In genomic region chr12:122064780-122065588, GRCh38 we compare ENCODE assay signal across 8 cellular contexts. TPM values are rescaled to one million over a fixed set of nuclear protein-coding genes. Genes with fewer than 3 reads are reported as not detected.
DNase-seq lines count a peak whose midpoint lies in the region; ATAC-seq and TF ChIP-seq lines count a peak whose summit lies in the region.

No MANE protein-coding gene starts in this region.

- peaks cover 16% of the 10 kb centered on the region for H3K4me1 ChIP-seq in mammary epithelial cell (ENCODE audit: insufficient read depth, low read length)
- H3K4me1 ChIP-seq in fibroblast of lung (ENCODE audit: control insufficient read depth, extremely low read depth, insufficient read depth, low read length) = peaks cover 34% of the 10 kb centered on the region

- no peak overlapping the region for H3K4me2 ChIP-seq in mammary epithelial cell (ENCODE audit: insufficient read depth, low read depth, low read length)
- peak overlapping the region; percentile 1 for H3K4me2 ChIP-seq in fibroblast of lung (ENCODE audit: extremely low read depth, insufficient read depth, low read length)

- CTCF ChIA-PET in MCF 10A (lab: Yijun Ruan, JAX) (interaction anchor here (0.6 to 3.1 kb wide), 6 partner anchors 9 to 1769 kb away, joined by 3 to 9 read pairs (median 4); no protein-coding TSS in a partner anchor), mammary epithelial cell (lab: Charles Lee; ENCODE audit: low non-redundant PET) (no interaction called here)

- no peak for TF ChIP-seq CTCF in MCF 10A (IDR thresholded peaks at IDR 0.05; ENCODE audit: unreplicated experiment)
- no peak for TF ChIP-seq CTCF in mammary epithelial cell (conservative IDR thresholded peaks at IDR 0.05 in 1 of 2, IDR thresholded peaks at IDR 0.05 in 1 of 2; ENCODE audit: extremely low read depth in 1 of 2, insufficient read depth in 1 of 2, low read depth in 1 of 2, low read length in 2 of 2)
- no peak for TF ChIP-seq CTCF in fibroblast of lung (conservative IDR thresholded peaks at IDR 0.05 in 1 of 2, IDR thresholded peaks at IDR 0.05 in 1 of 2; ENCODE audit: low read depth in 1 of 2, low read length in 2 of 2)

- H4K20me1 ChIP-seq in mammary epithelial cell (ENCODE audit: insufficient read depth, low read length) = no peaks in the 10 kb centered on the region
- no peaks in the 10 kb centered on the region for H4K20me1 ChIP-seq in fibroblast of lung (ENCODE audit: control insufficient read depth, extremely low read depth, insufficient read depth, low read length)

- intact Hi-C loops in MCF 10A (cut with micrococcal nuclease) = no loop called here
- intact Hi-C loops in mammary epithelial cell (cut with micrococcal nuclease) = no loop called here
- intact Hi-C loops in posterior vena cava (cut with DNase I) = loop anchor here in 1 of 2 donors (5.0 kb wide), 1 partner anchor 42 kb away; no protein-coding TSS in a partner anchor
- intact Hi-C loops in sciatic nerve (cut with DNase I) = no loop called here

- peaks cover 13% of the 10 kb centered on the region for H3K4me1 Mint-ChIP-seq in MCF 10A (ENCODE audit: insufficient read depth, unreplicated experiment)

- H3K9ac ChIP-seq in mammary epithelial cell (ENCODE audit: insufficient read depth, low read length) = no peak overlapping the region
- peak overlapping the region; percentile 16 for H3K9ac ChIP-seq in fibroblast of lung (ENCODE audit: insufficient read depth, low read length)

- no peaks in the 10 kb centered on the region for H3K27me3 ChIP-seq in mammary epithelial cell (ENCODE audit: insufficient read depth, low read length)
- H3K27me3 ChIP-seq in fibroblast of lung (ENCODE audit: control insufficient read depth, insufficient read depth, low read length) = no peaks in the 10 kb centered on the region

- no peaks in the 10 kb centered on the region for H3K36me3 ChIP-seq in mammary epithelial cell (ENCODE audit: insufficient read depth, low read length)
- H3K36me3 ChIP-seq in fibroblast of lung (ENCODE audit: control insufficient read depth, insufficient read depth, low read length) = peaks cover 3% of the 10 kb centered on the region

- POLR2A ChIA-PET in MCF 10A (lab: Yijun Ruan, JAX) = interaction anchor here (0.9 kb wide), 1 partner anchor 47 kb away, joined by 3 read pairs; no protein-coding TSS in a partner anchor

- H3K79me2 ChIP-seq in mammary epithelial cell (ENCODE audit: insufficient read depth, low read length) (no peaks in the 10 kb centered on the region), fibroblast of lung (ENCODE audit: control insufficient read depth, insufficient read depth, low read length) (no peaks in the 10 kb centered on the region)

- H3K4me3 Mint-ChIP-seq in MCF 10A (ENCODE audit: unreplicated experiment) = no peak overlapping the region

- no peak overlapping the region for H3K4me3 ChIP-seq in mammary epithelial cell (replicated peaks in 1 of 3; ENCODE audit: insufficient read depth in 1 of 3, low read depth in 2 of 3, low read length in 3 of 3)
- H3K4me3 ChIP-seq in fibroblast of lung (replicated peaks in 1 of 4; ENCODE audit: control extremely low read depth in 1 of 4, insufficient read depth in 1 of 4, low read depth in 3 of 4, low read length in 4 of 4) = peak overlapping the region in 1 of 4 experiments; percentile 27

- BruUV-seq in MCF 10A (replicated peaks; lab: Mats Ljungman, UMichigan) (no TSS peak), mammary epithelial cell (replicated peaks; lab: Mats Ljungman, UMichigan) (no TSS peak)

- no peaks in the 10 kb centered on the region for H3K27me3 Mint-ChIP-seq in MCF 10A (ENCODE audit: insufficient read depth, unreplicated experiment)

- H3K36me3 Mint-ChIP-seq in MCF 10A (ENCODE audit: insufficient read depth, unreplicated experiment) = peaks cover 20% of the 10 kb centered on the region

- no peak overlapping the region for H2AFZ ChIP-seq in mammary epithelial cell (ENCODE audit: low read depth, low read length)
- H2AFZ ChIP-seq in fibroblast of lung (ENCODE audit: low read length) = no peak overlapping the region

- no peaks in the 10 kb centered on the region for H3K9me3 Mint-ChIP-seq in MCF 10A (ENCODE audit: unreplicated experiment)

- in situ Hi-C loops in mammary epithelial cell (cut with MboI; ENCODE audit: low sequenced_read_pairs in 2 of 2) = no loop called here

- H3K27ac ChIP-seq in mammary epithelial cell (ENCODE audit: insufficient read depth, low read depth, low read length) (no peak overlapping the region), fibroblast of lung (ENCODE audit: insufficient read depth, low read length) (peak overlapping the region; percentile 81)

- H3K9me3 ChIP-seq in mammary epithelial cell (replicated peaks; ENCODE audit: insufficient read depth, low read length) (no peaks in the 10 kb centered on the region), fibroblast of lung (ENCODE audit: control insufficient read depth, insufficient read depth, low read depth, low read length) (no peaks in the 10 kb centered on the region)

- dilution Hi-C loops in mammary epithelial cell (cut with HindIII; ENCODE audit: low sequenced_read_pairs) = loop anchor here (5.0 to 10.0 kb wide), 2 partner anchors 98 to 100 kb away; no protein-coding TSS in a partner anchor

- H3K27ac Mint-ChIP-seq in MCF 10A (ENCODE audit: low read depth, unreplicated experiment) = no peak overlapping the region

- no peak for ATAC-seq in sciatic nerve

- peak; percentile 56 for DNase-seq in MCF 10A (ENCODE audit: unreplicated experiment)
- DNase-seq in mammary epithelial cell = no peak
- peak; percentile 96 for DNase-seq in RKO (ENCODE audit: low spot score)
- DNase-seq in fibroblast of lung (ENCODE audit: low read depth in 2 of 2) = peak; percentile 81 to 88
- DNase-seq in posterior vena cava (ENCODE audit: low spot score) = peak; percentile 90
- DNase-seq in sciatic nerve (ENCODE audit: low spot score) = no peak
- no peak for DNase-seq in stimulated activated CD4-positive, alpha-beta T cell treated with anti-CD3 and anti-CD28 coated beads, Interleukin-1b, Interleukin-23, amount 100 ng/mL, for 48 hours
- DNase-seq in activated T-cell treated with anti-CD3 and anti-CD28 coated beads for 4 hours = no peak

- WGBS in mammary epithelial cell (ENCODE audit: low coverage, missing lambda C conversion rate) = 84% methylated on average over 13 of the region's 16 CpGs

RNA-seq across cellular contexts. Expression of gene MLXIP, which starts 13.6 kb away (rescaled TPM):
- total RNA-seq in MCF 10A (2022) = 34.2 and 35.6 TPM in 2 replicates
- 10 to 100 TPM; 17.7 to 53.6 TPM for total RNA-seq in mammary epithelial cell
- 14.3 TPM for polyA plus RNA-seq in mammary epithelial cell
- polyA minus RNA-seq in mammary epithelial cell = 50.3 TPM
- 12.6 and 17.0 TPM in 2 replicates for total RNA-seq in fibroblast of lung
- polyA plus RNA-seq in fibroblast of lung = 6.6 and 10.1 TPM in 2 replicates
- 16.8 and 17.2 TPM in 2 replicates for polyA plus RNA-seq in fibroblast of lung (2012)
- polyA minus RNA-seq in fibroblast of lung (ENCODE audit: low replicate concordance) = 32.6 and 47.8 TPM in 2 replicates
- 10 to 100 TPM; 78.3 to 81.4 TPM for total RNA-seq in posterior vena cava
- total RNA-seq in sciatic nerve = 44.2 TPM

RNA-seq across cellular contexts. Expression of gene BCL7A, which starts 43.3 kb away (rescaled TPM):
- total RNA-seq in MCF 10A (2022) = 17.9 and 18.1 TPM in 2 replicates
- 10 to 100 TPM; 15.8 to 27.7 TPM for total RNA-seq in mammary epithelial cell
- 17.4 TPM for polyA plus RNA-seq in mammary epithelial cell
- polyA minus RNA-seq in mammary epithelial cell = 15.9 TPM
- 4.9 and 7.4 TPM in 2 replicates for total RNA-seq in fibroblast of lung
- 3.8 and 8.0 TPM in 2 replicates for polyA plus RNA-seq in fibroblast of lung
- 3.8 and 6.5 TPM in 2 replicates for polyA plus RNA-seq in fibroblast of lung (2012)
- polyA minus RNA-seq in fibroblast of lung (ENCODE audit: low replicate concordance) = 7.7 and 7.8 TPM in 2 replicates
- total RNA-seq in posterior vena cava = 1 to 10 TPM; 3.3 to 7.6 TPM
- 5.8 TPM for total RNA-seq in sciatic nerve

Comparison
In these comparisons a context has a peak if more than half of its experiments do, and no peak if none do; other contexts are left out.
1. DNase-seq: peak in MCF 10A (single experiment), RKO (single experiment), fibroblast of lung (2 of 2) and posterior vena cava (single experiment); none in mammary epithelial cell (single experiment), sciatic nerve (single experiment), stimulated activated CD4-positive, alpha-beta T cell treated with anti-CD3 and anti-CD28 coated beads, Interleukin-1b, Interleukin-23, amount 100 ng/mL, for 48 hours (single experiment) and activated T-cell treated with anti-CD3 and anti-CD28 coated beads for 4 hours (single experiment).